ENCODE assay signal across 8 cellular contexts in genomic region chr1:146409402-146409801, GRCh38.
DNase-seq lines count a peak whose midpoint lies in the region; ATAC-seq and TF ChIP-seq lines count a peak whose summit lies in the region.
"Not testable (repeated sequence)": the region's sequence is repeated elsewhere in the genome, so short reads cannot be mapped to it uniquely, and the experiment has no call there.

No MANE protein-coding gene starts in this region.

- not testable (repeated sequence) for DNase-seq in CD4-positive, alpha-beta T cell; activated CD8-positive, alpha-beta memory T cell treated with anti-CD3 and anti-CD28 coated beads, Interleukin-2, amount 10 ng/mL, durations not matched to agents 7 days and 5 days
- DNase-seq in NCI-H524 treated with DMSO at 0.1 percent for 48 hours (lab: John Stamatoyannopoulos, UW) (peak; percentile 19), heart left ventricle (peak in 3 of 5 donors; percentile 16 to 60 (median 42)), middle frontal gyrus (ENCODE audit: extremely low spot score, low spot score) (peak; percentile 27)
- DNase-seq in central memory CD4-positive, alpha-beta T cell, result peak; percentile 27

- not testable (repeated sequence) for H3K27me3 Mint-ChIP-seq in CD4-positive, alpha-beta T cell; activated CD8-positive, alpha-beta memory T cell treated with anti-CD3 and anti-CD28 coated beads, Interleukin-2, amount 10 ng/mL, durations not matched to agents 7 days and 5 days

- not testable (repeated sequence) for H3K9me3 Mint-ChIP-seq in CD4-positive, alpha-beta T cell; activated CD8-positive, alpha-beta memory T cell treated with anti-CD3 and anti-CD28 coated beads, Interleukin-2, amount 10 ng/mL, durations not matched to agents 7 days and 5 days (ENCODE audit: low read depth)

- H3K4me1 Mint-ChIP-seq in CD4-positive, alpha-beta T cell (ENCODE audit: low read depth), result peaks cover 14% of the 10 kb centered on the region
- H3K4me1 Mint-ChIP-seq in activated CD8-positive, alpha-beta memory T cell treated with anti-CD3 and anti-CD28 coated beads, Interleukin-2, amount 10 ng/mL, durations not matched to agents 7 days and 5 days, result not testable (repeated sequence)

- H3K4me1 ChIP-seq in heart left ventricle; skeletal muscle tissue (ENCODE audit: control insufficient read depth in 3 of 3, insufficient read depth in 3 of 3, low read length in 3 of 3): not testable (repeated sequence)

- peak; percentile 79 for ATAC-seq in CD4-positive, alpha-beta T cell (ENCODE audit: poor library complexity)
- ATAC-seq in HG02642 (IDR thresholded peaks at IDR 0.05; ENCODE audit: poor library complexity, unreplicated experiment), result peak; percentile 47
- ATAC-seq in activated CD8-positive, alpha-beta memory T cell treated with anti-CD3 and anti-CD28 coated beads, Interleukin-2, amount 10 ng/mL, durations not matched to agents 7 days and 5 days, result peak; percentile 78
- peak; percentile 98 to 99 (median 98) for ATAC-seq in heart left ventricle

- not testable (repeated sequence) for TF ChIP-seq POLR2A in heart left ventricle (IDR thresholded peaks at IDR 0.05)

- H3K4me3 Mint-ChIP-seq in CD4-positive, alpha-beta T cell, result not testable (repeated sequence)
- H3K4me3 Mint-ChIP-seq in activated CD8-positive, alpha-beta memory T cell treated with anti-CD3 and anti-CD28 coated beads, Interleukin-2, amount 10 ng/mL, durations not matched to agents 7 days and 5 days, result peak overlapping the region; percentile 20

- H3K36me3 ChIP-seq in heart left ventricle; skeletal muscle tissue (ENCODE audit: control insufficient read depth in 3 of 3, insufficient read depth in 3 of 3, low read length in 3 of 3): not testable (repeated sequence)

- intact Hi-C loops in CD4-positive, alpha-beta T cell (cut with DNase I, micrococcal nuclease); heart left ventricle (cut with DNase I): not testable (repeated sequence)

- H3K27ac ChIP-seq in CD4-positive, alpha-beta T cell (ENCODE audit: low read depth, low read length), result not testable (repeated sequence)
- H3K27ac ChIP-seq in heart left ventricle (peak overlapping the region in 8 of 12 donors; percentile 50 to 80 (median 75)), skeletal muscle tissue (ENCODE audit: low read depth, low read length) (peak overlapping the region; percentile 77)

- CTCF ChIA-PET in CD4-positive, alpha-beta T cell (lab: Charles Lee); activated CD8-positive, alpha-beta memory T cell treated with anti-CD3 and anti-CD28 coated beads, Interleukin-2, amount 10 ng/mL, durations not matched to agents 7 days and 5 days (lab: Charles Lee): not testable (repeated sequence)

- POLR2A ChIA-PET in CD4-positive, alpha-beta T cell (lab: Charles Lee), result not testable (repeated sequence)

- peak overlapping the region in 8 of 12 donors; percentile 12 to 42 (median 32) for H3K4me3 ChIP-seq in heart left ventricle
- H3K4me3 ChIP-seq in skeletal muscle tissue (ENCODE audit: low read length in 3 of 3), result not testable (repeated sequence)

- not testable (repeated sequence) for H3K36me3 Mint-ChIP-seq in CD4-positive, alpha-beta T cell (ENCODE audit: low read depth); activated CD8-positive, alpha-beta memory T cell treated with anti-CD3 and anti-CD28 coated beads, Interleukin-2, amount 10 ng/mL, durations not matched to agents 7 days and 5 days

- WGBS in heart left ventricle, 4 donors, result 6 to 17% (median 17%) methylated on average over 2 to 11 of the region's 18 CpGs; no CpG with 5 or more reads in 1 of the 4 donors

- peak overlapping the region; percentile 98 for H3K27ac Mint-ChIP-seq in CD4-positive, alpha-beta T cell
- H3K27ac Mint-ChIP-seq in activated CD8-positive, alpha-beta memory T cell treated with anti-CD3 and anti-CD28 coated beads, Interleukin-2, amount 10 ng/mL, durations not matched to agents 7 days and 5 days, result not testable (repeated sequence)

- not testable (repeated sequence) for H3K9ac ChIP-seq in skeletal muscle tissue (ENCODE audit: low read depth in 1 of 3, low read length in 3 of 3)

- H3K9me3 ChIP-seq in CD4-positive, alpha-beta T cell (ENCODE audit: control insufficient read depth, low read length); heart left ventricle; skeletal muscle tissue (ENCODE audit: control insufficient read depth in 3 of 3, low read length in 3 of 3): not testable (repeated sequence)

- H3K27me3 ChIP-seq in CD4-positive, alpha-beta T cell (ENCODE audit: control insufficient read depth, insufficient read depth, low read length); heart left ventricle; skeletal muscle tissue (ENCODE audit: control insufficient read depth in 3 of 3, insufficient read depth in 3 of 3, low read length in 3 of 3): not testable (repeated sequence)

- not testable (repeated sequence) for TF ChIP-seq CTCF in CD4-positive, alpha-beta T cell (IDR thresholded peaks at IDR 0.05); heart left ventricle (IDR thresholded peaks at IDR 0.05)

Comparison
In these comparisons a context has a peak if more than half of its experiments do, and no peak if none do; other contexts are left out.
1. ATAC-seq: peak in every context shown above with its lines; median percentile 98 in heart left ventricle; 79 in CD4-positive, alpha-beta T cell; 78 in activated CD8-positive, alpha-beta memory T cell treated with anti-CD3 and anti-CD28 coated beads, Interleukin-2, amount 10 ng/mL, durations not matched to agents 7 days and 5 days; 47 in HG02642.